Comparison of ENCODE assay signal across 8 cellular contexts in the genomic region with DNA sequence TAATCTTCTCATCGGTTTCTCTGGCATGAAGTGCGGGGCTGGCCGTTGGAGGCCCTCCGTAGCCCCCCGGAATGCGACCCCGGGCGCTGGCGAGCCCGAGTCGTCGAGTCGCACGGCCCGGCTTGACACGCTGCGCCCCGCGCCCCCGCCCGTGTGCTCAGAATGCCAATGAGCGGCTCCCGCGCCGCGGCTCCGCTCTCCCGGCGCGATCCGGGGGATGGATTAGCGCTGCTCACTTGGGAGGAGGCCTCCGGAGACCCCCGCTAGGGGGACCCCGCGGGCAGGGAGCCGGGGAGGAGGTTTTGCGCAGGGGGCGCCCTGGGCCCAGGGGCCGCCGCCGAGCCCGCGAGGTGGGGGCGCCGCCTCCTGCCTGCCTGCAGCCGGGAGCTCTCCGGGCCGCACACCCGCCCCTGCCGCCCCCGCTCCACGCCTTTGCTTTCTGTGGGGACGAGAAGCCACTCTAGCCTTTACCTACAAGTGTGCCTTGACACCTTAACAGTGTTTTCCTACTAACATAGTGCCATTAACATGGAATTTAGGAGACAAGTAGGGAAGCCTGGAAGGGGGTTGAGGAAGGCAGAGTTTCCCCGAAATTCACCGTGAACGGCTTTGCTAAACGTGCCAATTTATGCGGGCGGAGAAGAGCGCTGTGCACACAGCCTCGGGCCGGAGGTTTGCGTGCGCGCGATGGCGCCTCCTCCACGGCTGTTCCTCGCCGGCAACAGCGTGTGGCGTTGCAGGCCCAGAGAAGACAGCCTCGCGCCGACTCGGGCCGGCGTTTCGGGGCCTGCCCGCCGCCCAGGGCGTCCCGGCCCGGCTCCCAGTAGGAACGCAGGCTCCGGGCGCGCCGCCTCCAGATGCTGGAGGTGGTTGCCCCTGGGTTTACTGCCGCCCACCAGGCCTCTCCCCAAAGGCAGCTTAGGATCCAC. TPM values are rescaled to one million over a fixed set of nuclear protein-coding genes. Genes with fewer than 3 reads are reported as not detected.
DNase-seq lines count a peak whose midpoint lies in the region; ATAC-seq and TF ChIP-seq lines count a peak whose summit lies in the region.

No MANE protein-coding gene starts in this region.

- POLR2A ChIA-PET in CD4-positive, alpha-beta T cell (lab: Charles Lee): no interaction called here
- POLR2A ChIA-PET in activated CD4-positive, alpha-beta memory T cell treated with anti-CD3 and anti-CD28 coated beads for 36 hours (lab: Charles Lee): no interaction called here

- intact Hi-C loops in CD4-positive, alpha-beta T cell (cut with DNase I, micrococcal nuclease): no loop called here
- intact Hi-C loops in activated CD4-positive, alpha-beta memory T cell treated with anti-CD3 and anti-CD28 coated beads for 36 hours (cut with micrococcal nuclease): loop anchor here (5.0 kb wide), 3 partner anchors 348 to 1207 kb away; partner anchors contain the start of genes EN2 and MNX1

- ATAC-seq in CD4-positive, alpha-beta T cell (ENCODE audit: poor library complexity): peak; percentile 56
- ATAC-seq in GM21381 (IDR thresholded peaks at IDR 0.05; ENCODE audit: unreplicated experiment) (peak; percentile 46), GM21737 (IDR thresholded peaks at IDR 0.05; ENCODE audit: unreplicated experiment) (no peak)
- ATAC-seq in stimulated activated memory B cell treated with anti-CD40 and anti-IgM and Interleukin-4, amounts not matched to agents 10 μg/mL and 1 μg/mL and 100 μg/mL, for 72 hours: peak; percentile 50

- H3K27me3 Mint-ChIP-seq in CD4-positive, alpha-beta T cell: peaks cover 61% of the 10 kb centered on the region
- H3K27me3 Mint-ChIP-seq in activated CD4-positive, alpha-beta memory T cell treated with anti-CD3 and anti-CD28 coated beads for 36 hours: peaks cover 55% of the 10 kb centered on the region
- H3K27me3 Mint-ChIP-seq in stimulated activated memory B cell treated with anti-CD40 and anti-IgM and Interleukin-4, amounts not matched to agents 10 μg/mL and 1 μg/mL and 100 μg/mL, for 72 hours: peaks cover 67% of the 10 kb centered on the region

- no peak overlapping the region for H3K27ac ChIP-seq in CD4-positive, alpha-beta T cell (ENCODE audit: low read depth, low read length)

- no peaks in the 10 kb centered on the region for H3K9me3 Mint-ChIP-seq in CD4-positive, alpha-beta T cell
- no peaks in the 10 kb centered on the region for H3K9me3 Mint-ChIP-seq in activated CD4-positive, alpha-beta memory T cell treated with anti-CD3 and anti-CD28 coated beads for 36 hours
- no peaks in the 10 kb centered on the region for H3K9me3 Mint-ChIP-seq in stimulated activated memory B cell treated with anti-CD40 and anti-IgM and Interleukin-4, amounts not matched to agents 10 μg/mL and 1 μg/mL and 100 μg/mL, for 72 hours

- DNase-seq in CD4-positive, alpha-beta T cell: peak in 6 of 10 experiments; percentile 13 to 48 (median 24)
- DNase-seq in NB4 (ENCODE audit: low read depth): peak; percentile 88
- peak; percentile 63 for DNase-seq in activated CD4-positive, alpha-beta memory T cell treated with anti-CD3 and anti-CD28 coated beads for 36 hours
- DNase-seq in effector CD4-positive, alpha-beta T cell: peak; percentile 48
- DNase-seq in midbrain (lab: John Stamatoyannopoulos, UW): peak; percentile 52

- no peak for TF ChIP-seq POLR2A in NB4 (IDR thresholded peaks at IDR 0.05; ENCODE audit: extremely low read depth, insufficient read length)

- CTCF ChIA-PET in CD4-positive, alpha-beta T cell (lab: Charles Lee): no interaction called here
- CTCF ChIA-PET in activated CD4-positive, alpha-beta memory T cell treated with anti-CD3 and anti-CD28 coated beads for 36 hours (lab: Charles Lee): interaction anchor here (0.8 kb wide), 1 partner anchor 274 kb away, joined by 4 read pairs; no protein-coding TSS in a partner anchor

- no peaks in the 10 kb centered on the region for H3K36me3 Mint-ChIP-seq in CD4-positive, alpha-beta T cell (ENCODE audit: low read depth)
- no peaks in the 10 kb centered on the region for H3K36me3 Mint-ChIP-seq in activated CD4-positive, alpha-beta memory T cell treated with anti-CD3 and anti-CD28 coated beads for 36 hours
- no peaks in the 10 kb centered on the region for H3K36me3 Mint-ChIP-seq in stimulated activated memory B cell treated with anti-CD40 and anti-IgM and Interleukin-4, amounts not matched to agents 10 μg/mL and 1 μg/mL and 100 μg/mL, for 72 hours

- H3K27me3 ChIP-seq in CD4-positive, alpha-beta T cell (ENCODE audit: control insufficient read depth, insufficient read depth, low read length): peaks cover 75% of the 10 kb centered on the region

- TF ChIP-seq CTCF in CD4-positive, alpha-beta T cell (IDR thresholded peaks at IDR 0.05): peak; percentile 40
- TF ChIP-seq CTCF in NB4 (IDR thresholded peaks at IDR 0.05; ENCODE audit: low read depth, low read length): peak; percentile 82

- no peaks in the 10 kb centered on the region for H3K9me3 ChIP-seq in CD4-positive, alpha-beta T cell (ENCODE audit: control insufficient read depth, low read length)

- peak overlapping the region; percentile 57 for H3K4me3 ChIP-seq in NB4 (ENCODE audit: low read depth, low read length)

- H3K27ac Mint-ChIP-seq in CD4-positive, alpha-beta T cell: no peak overlapping the region
- no peak overlapping the region for H3K27ac Mint-ChIP-seq in activated CD4-positive, alpha-beta memory T cell treated with anti-CD3 and anti-CD28 coated beads for 36 hours
- no peak overlapping the region for H3K27ac Mint-ChIP-seq in stimulated activated memory B cell treated with anti-CD40 and anti-IgM and Interleukin-4, amounts not matched to agents 10 μg/mL and 1 μg/mL and 100 μg/mL, for 72 hours

- H3K4me1 Mint-ChIP-seq in CD4-positive, alpha-beta T cell (ENCODE audit: low read depth): peaks cover 4% of the 10 kb centered on the region
- peaks cover 23% of the 10 kb centered on the region for H3K4me1 Mint-ChIP-seq in activated CD4-positive, alpha-beta memory T cell treated with anti-CD3 and anti-CD28 coated beads for 36 hours (ENCODE audit: low read depth)
- peaks cover 43% of the 10 kb centered on the region for H3K4me1 Mint-ChIP-seq in stimulated activated memory B cell treated with anti-CD40 and anti-IgM and Interleukin-4, amounts not matched to agents 10 μg/mL and 1 μg/mL and 100 μg/mL, for 72 hours

- H3K4me3 Mint-ChIP-seq in CD4-positive, alpha-beta T cell: peak overlapping the region; percentile 49
- peak overlapping the region; percentile 32 for H3K4me3 Mint-ChIP-seq in activated CD4-positive, alpha-beta memory T cell treated with anti-CD3 and anti-CD28 coated beads for 36 hours
- H3K4me3 Mint-ChIP-seq in stimulated activated memory B cell treated with anti-CD40 and anti-IgM and Interleukin-4, amounts not matched to agents 10 μg/mL and 1 μg/mL and 100 μg/mL, for 72 hours: peak overlapping the region; percentile 64

RNA-seq across cellular contexts. Expression of gene SHH, which starts 7.1 kb away (rescaled TPM):
- total RNA-seq in CD4-positive, alpha-beta T cell: not detected
- not detected for total RNA-seq in activated CD4-positive, alpha-beta memory T cell treated with anti-CD3 and anti-CD28 coated beads for 36 hours

Comparison
In these comparisons a context has a peak if more than half of its experiments do, and no peak if none do; other contexts are left out.
1. DNase-seq: peak in every context shown above with its lines; median percentile 88 in NB4; 63 in activated CD4-positive, alpha-beta memory T cell treated with anti-CD3 and anti-CD28 coated beads for 36 hours; 52 in midbrain; 48 in effector CD4-positive, alpha-beta T cell; 24 in CD4-positive, alpha-beta T cell.